In genomic region chr5:17203329-17204132, GRCh38 we compare ENCODE assay signal across 1 cellular context.
TF ChIP-seq lines count a peak whose summit lies in the region.

No MANE protein-coding gene starts in this region.

TF ChIP-seq in HepG2, 621 proteins besides CTCF, POLR2A, EP300 and RAD21 (continued from another document):
- no peak for TF ChIP-seq ZNF468 (CRISPR knock-in tag; IDR thresholded peaks at IDR 0.05)
